8 cellular contexts compared by ENCODE assay signal in the genomic region with DNA sequence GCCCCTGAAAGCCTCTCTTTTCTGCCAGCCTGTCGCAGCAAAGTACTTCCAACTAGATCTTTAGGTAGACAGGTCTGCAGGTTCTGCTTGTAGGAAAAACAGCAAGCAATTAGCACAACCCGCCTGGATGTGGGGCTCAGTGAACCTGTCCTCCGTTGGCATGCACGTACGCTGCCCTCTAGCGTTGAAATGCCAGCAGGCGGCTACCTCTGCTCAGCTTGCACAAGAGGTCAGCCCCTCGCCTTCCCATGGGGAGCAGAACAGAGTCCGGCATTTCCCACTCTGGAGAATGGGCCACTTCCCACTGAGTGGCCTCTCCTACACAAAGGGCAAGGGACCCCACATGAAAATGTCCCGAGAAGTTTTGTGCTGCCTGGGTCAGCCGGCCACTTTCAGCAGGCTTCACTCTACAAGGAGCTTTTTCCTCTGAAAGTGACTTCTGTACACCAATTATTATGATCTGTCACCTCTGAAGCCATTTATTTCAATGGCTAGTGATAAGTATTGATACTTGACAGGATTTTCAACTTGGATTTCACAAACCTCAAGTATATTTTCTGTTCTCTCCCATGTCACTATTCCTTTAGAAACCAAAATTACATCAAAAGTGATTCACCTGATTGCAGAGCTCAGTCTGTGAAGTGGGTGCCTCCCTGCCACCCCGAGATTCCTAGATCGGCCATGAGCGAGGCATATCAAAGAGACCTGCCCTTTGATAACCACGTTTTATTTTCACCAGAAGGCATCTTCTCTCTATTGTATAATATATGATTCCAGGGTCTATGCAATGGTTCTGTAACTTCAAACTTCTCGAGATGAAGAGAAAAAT. TPM values are rescaled to one million over a fixed set of nuclear protein-coding genes. Genes with fewer than 3 reads are reported as not detected.
DNase-seq lines count a peak whose midpoint lies in the region; ATAC-seq and TF ChIP-seq lines count a peak whose summit lies in the region.

No MANE protein-coding gene starts in this region.

- no peaks in the 10 kb centered on the region for H4K20me1 ChIP-seq in PC-3 (ENCODE audit: low read length)

- ATAC-seq in HG03045 (IDR thresholded peaks at IDR 0.05; ENCODE audit: unreplicated experiment) (peak; percentile 55), PC-3 (peak; percentile 84), HG02759 (IDR thresholded peaks at IDR 0.05; ENCODE audit: unreplicated experiment) (no peak)

- H3K4me1 ChIP-seq in PC-3 (ENCODE audit: insufficient read depth, low read length): peaks cover 7% of the 10 kb centered on the region

- no peaks in the 10 kb centered on the region for H3K27me3 ChIP-seq in PC-3 (ENCODE audit: low read length)

- no peaks in the 10 kb centered on the region for H3K9me3 ChIP-seq in PC-3 (ENCODE audit: low read length)

- no peak overlapping the region for H3K27ac ChIP-seq in PC-3 (ENCODE audit: low read length)

- H2AFZ ChIP-seq in PC-3 (ENCODE audit: low read length): 0 out of 2 replicates have a peak overlapping the region, but pooled peaks have one; percentile 29

- POLR2A ChIA-PET in PC-3 (lab: Charles Lee; ENCODE audit: unreplicated experiment): no interaction called here

- intact Hi-C loops in PC-3 (cut with micrococcal nuclease): no loop called here

- peak overlapping the region; percentile 10; the same call in 1 of the 2 replicates for H3K4me2 ChIP-seq in PC-3 (ENCODE audit: low read length)

- DNase-seq in EH (ENCODE audit: low read depth): peak; percentile 64
- peak; percentile 81 for DNase-seq in PC-3
- DNase-seq in activated T-cell treated with anti-CD3 and anti-CD28 coated beads for 48 hours (ENCODE audit: low read depth): peak; percentile 53
- peak; percentile 79 for DNase-seq in fibroblast of peridontal ligament (ENCODE audit: extremely low read depth)
- peak; percentile 37 for DNase-seq in non-pigmented ciliary epithelial cell (ENCODE audit: low read depth)
- DNase-seq in stromal cell of bone marrow (ENCODE audit: low read depth): peak; percentile 33

- CTCF ChIA-PET in PC-3 (lab: Charles Lee): interaction anchor here (0.6 kb wide), 1 partner anchor 1072 kb away, joined by 3 read pairs; no protein-coding TSS in a partner anchor

- H3F3A ChIP-seq in PC-3 (ENCODE audit: low read length, unreplicated experiment): no peaks in the 10 kb centered on the region

- H3K36me3 ChIP-seq in PC-3 (ENCODE audit: low read depth, low read length): no peaks in the 10 kb centered on the region

- peak; percentile 81 for TF ChIP-seq CTCF in PC-3 (conservative IDR thresholded peaks at IDR 0.05; ENCODE audit: low read depth, low read length)

- no peak overlapping the region for H3K9ac ChIP-seq in PC-3 (ENCODE audit: low read length)

- no peaks in the 10 kb centered on the region for H3K9me2 ChIP-seq in PC-3 (replicated peaks; ENCODE audit: low read length)

- no peak overlapping the region for H3K4me3 ChIP-seq in PC-3 (ENCODE audit: low read length)

- BruUV-seq in PC-3 (replicated peaks; lab: Mats Ljungman, UMichigan): no TSS peak

- H3K79me2 ChIP-seq in PC-3 (ENCODE audit: low read length): no peaks in the 10 kb centered on the region

RNA-seq across cellular contexts. Expression of gene JCAD, which starts 56.7 kb away (rescaled TPM):
- total RNA-seq in PC-3 (2014; rRNA removed): 5.0 and 7.8 TPM in 2 replicates
